30 cellular contexts compared by ENCODE assay signal in the genomic region with DNA sequence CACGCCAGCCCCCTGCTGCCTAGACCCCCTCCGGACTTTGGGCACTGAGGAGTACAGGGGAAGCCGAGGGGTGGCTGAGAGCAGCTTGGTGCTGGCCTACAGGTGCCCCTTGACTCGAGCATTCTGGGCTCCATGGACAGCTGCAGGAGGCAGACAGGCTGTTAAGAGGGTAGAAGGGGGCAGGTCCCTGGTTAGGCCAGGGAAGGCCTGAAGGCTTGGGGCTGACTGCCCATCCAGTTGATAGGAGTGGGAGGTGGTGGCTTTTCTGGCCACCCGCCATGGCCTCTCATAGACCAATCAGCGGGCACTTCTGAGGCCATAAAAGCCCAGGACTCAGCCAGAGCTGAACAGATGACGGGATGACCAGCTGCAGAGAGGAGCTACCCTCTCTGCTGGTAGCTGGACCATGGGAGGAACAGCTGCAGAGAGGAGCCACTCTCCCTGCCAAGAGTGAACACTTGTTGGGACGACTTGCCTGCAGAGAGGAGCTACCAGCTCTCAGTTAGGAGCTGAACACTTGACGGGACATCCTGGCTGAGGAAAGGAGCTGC. TPM values are rescaled to one million over a fixed set of nuclear protein-coding genes. Genes with fewer than 3 reads are reported as not detected.
"Had no signal": no experiment of that assay in that cellular context is flagged by ENCODE, and none has a peak within 500 bp of the region (broad histone marks: within the 10 kb centered on the region; RNA-seq: fewer than 3 reads in every experiment).

No MANE protein-coding gene starts in this region.

- H3K27ac Mint-ChIP-seq: activated CD4-positive, alpha-beta T cell treated with anti-CD3 and anti-CD28 coated beads, Interleukin-2, amount 10 ng/mL, durations not matched to agents 7 days and 5 days; activated CD8-positive, alpha-beta memory T cell treated with anti-CD3 and anti-CD28 coated beads, Interleukin-2, amount 10 ng/mL, durations not matched to agents 7 days and 5 days; activated CD8-positive, alpha-beta T cell treated with anti-CD3 and anti-CD28 coated beads for 36 hours; mesothelial cell of epicardium; stimulated activated naive B cell treated with anti-CD40 and anti-IgM and Interleukin-4, amounts not matched to agents 10 μg/mL and 1 μg/mL and 100 μg/mL, for 72 hours had no signal

- H3K36me3 Mint-ChIP-seq: activated CD8-positive, alpha-beta memory T cell treated with anti-CD3 and anti-CD28 coated beads, Interleukin-2, amount 10 ng/mL, durations not matched to agents 7 days and 5 days; mesothelial cell of epicardium; stimulated activated naive B cell treated with anti-CD40 and anti-IgM and Interleukin-4, amounts not matched to agents 10 μg/mL and 1 μg/mL and 100 μg/mL, for 72 hours had no signal

- H3K27me3 ChIP-seq: brain microvascular endothelial cell, dorsolateral prefrontal cortex, transverse colon, vagina had no signal

- H3K9me3 ChIP-seq: esophagus muscularis mucosa, left ventricle myocardium inferior, transverse colon, vagina had no signal

- H3K4me3 ChIP-seq: dorsolateral prefrontal cortex, esophagus muscularis mucosa, left ventricle myocardium inferior, transverse colon, vagina had no signal

- H3K36me3 ChIP-seq: brain microvascular endothelial cell, esophagus muscularis mucosa, left ventricle myocardium inferior, transverse colon, vagina, WERI-Rb-1 had no signal

- H3K27me3 Mint-ChIP-seq: activated CD4-positive, alpha-beta T cell treated with anti-CD3 and anti-CD28 coated beads, Interleukin-2, amount 10 ng/mL, durations not matched to agents 7 days and 5 days; activated CD8-positive, alpha-beta T cell treated with anti-CD3 and anti-CD28 coated beads for 36 hours; central memory CD8-positive, alpha-beta T cell had no signal

- H3K27ac ChIP-seq: brain microvascular endothelial cell, dorsolateral prefrontal cortex, esophagus muscularis mucosa, left ventricle myocardium inferior, transverse colon, vagina, WERI-Rb-1 had no signal

- H3K4me1 ChIP-seq: esophagus muscularis mucosa, left ventricle myocardium inferior, transverse colon, vagina had no signal

- DNase-seq: activated CD4-positive, alpha-beta T cell treated with anti-CD3 and anti-CD28 coated beads, Interleukin-2, amount 10 ng/mL, durations not matched to agents 7 days and 5 days; activated CD4-positive, CD25-positive, alpha-beta regulatory T cell treated with anti-CD3 and anti-CD28 coated beads, Interleukin-2, amount 50 U/mL, for 72 hours; activated CD8-positive, alpha-beta memory T cell treated with anti-CD3 and anti-CD28 coated beads, Interleukin-2, amount 10 ng/mL, durations not matched to agents 7 days and 5 days; activated CD8-positive, alpha-beta T cell treated with anti-CD3 and anti-CD28 coated beads for 36 hours; activated effector memory CD4-positive, alpha-beta T cell treated with anti-CD3 and anti-CD28 coated beads, Interleukin-2, amount 50 U/mL, for 16 hours; activated naive CD4-positive, alpha-beta T cell treated with anti-CD3 and anti-CD28 coated beads, Interleukin-2, amount 50 U/mL, for 16 hours; activated T-cell treated with anti-CD3 and anti-CD28 coated beads for 4 hours; aorta; brain microvascular endothelial cell; dorsolateral prefrontal cortex; hippocampal formation; kidney glomerular epithelial cell; left ventricle myocardium inferior; mammary epithelial cell; retina; stimulated activated naive B cell treated with anti-CD40 and anti-IgM and Interleukin-4, amounts not matched to agents 10 μg/mL and 1 μg/mL and 100 μg/mL, for 72 hours; T-helper 1 cell; transverse colon; WERI-Rb-1 had no signal

- H3K9me3 Mint-ChIP-seq: activated CD4-positive, alpha-beta T cell treated with anti-CD3 and anti-CD28 coated beads, Interleukin-2, amount 10 ng/mL, durations not matched to agents 7 days and 5 days; activated CD8-positive, alpha-beta T cell treated with anti-CD3 and anti-CD28 coated beads for 36 hours; central memory CD8-positive, alpha-beta T cell; mesothelial cell of epicardium; neural crest cell; stimulated activated naive B cell treated with anti-CD40 and anti-IgM and Interleukin-4, amounts not matched to agents 10 μg/mL and 1 μg/mL and 100 μg/mL, for 72 hours had no signal

- H3K4me3 Mint-ChIP-seq: activated CD4-positive, alpha-beta T cell treated with anti-CD3 and anti-CD28 coated beads, Interleukin-2, amount 10 ng/mL, durations not matched to agents 7 days and 5 days; activated CD8-positive, alpha-beta memory T cell treated with anti-CD3 and anti-CD28 coated beads, Interleukin-2, amount 10 ng/mL, durations not matched to agents 7 days and 5 days; activated CD8-positive, alpha-beta T cell treated with anti-CD3 and anti-CD28 coated beads for 36 hours; central memory CD8-positive, alpha-beta T cell; mesothelial cell of epicardium; neural crest cell; stimulated activated naive B cell treated with anti-CD40 and anti-IgM and Interleukin-4, amounts not matched to agents 10 μg/mL and 1 μg/mL and 100 μg/mL, for 72 hours had no signal

- ATAC-seq: activated CD8-positive, alpha-beta memory T cell treated with anti-CD3 and anti-CD28 coated beads, Interleukin-2, amount 10 ng/mL, durations not matched to agents 7 days and 5 days; activated CD8-positive, alpha-beta T cell treated with anti-CD3 and anti-CD28 coated beads for 36 hours; stimulated activated naive B cell treated with anti-CD40 and anti-IgM and Interleukin-4, amounts not matched to agents 10 μg/mL and 1 μg/mL and 100 μg/mL, for 72 hours had no signal

- H3K4me1 Mint-ChIP-seq: activated CD4-positive, alpha-beta T cell treated with anti-CD3 and anti-CD28 coated beads, Interleukin-2, amount 10 ng/mL, durations not matched to agents 7 days and 5 days; activated CD8-positive, alpha-beta memory T cell treated with anti-CD3 and anti-CD28 coated beads, Interleukin-2, amount 10 ng/mL, durations not matched to agents 7 days and 5 days; central memory CD8-positive, alpha-beta T cell had no signal

RNA-seq across cellular contexts. Expression of a gene that starts 35.2 kb away (rescaled TPM):
- total RNA-seq: activated CD4-positive, alpha-beta T cell treated with anti-CD3 and anti-CD28 coated beads, Interleukin-2, amount 10 ng/mL, durations not matched to agents 7 days and 5 days; activated CD8-positive, alpha-beta memory T cell treated with anti-CD3 and anti-CD28 coated beads, Interleukin-2, amount 10 ng/mL, durations not matched to agents 7 days and 5 days; activated CD8-positive, alpha-beta T cell treated with anti-CD3 and anti-CD28 coated beads for 36 hours; aorta; dorsolateral prefrontal cortex; esophagus muscularis mucosa; frontal cortex; left ventricle myocardium inferior; mammary epithelial cell; mesothelial cell of epicardium; neural crest cell; osteoblast; posterior vena cava; skeletal muscle tissue; temporal lobe; transverse colon; vagina had no signal
- polyA plus RNA-seq: adipose tissue, aorta, mammary epithelial cell had no signal
